In the genomic region with DNA sequence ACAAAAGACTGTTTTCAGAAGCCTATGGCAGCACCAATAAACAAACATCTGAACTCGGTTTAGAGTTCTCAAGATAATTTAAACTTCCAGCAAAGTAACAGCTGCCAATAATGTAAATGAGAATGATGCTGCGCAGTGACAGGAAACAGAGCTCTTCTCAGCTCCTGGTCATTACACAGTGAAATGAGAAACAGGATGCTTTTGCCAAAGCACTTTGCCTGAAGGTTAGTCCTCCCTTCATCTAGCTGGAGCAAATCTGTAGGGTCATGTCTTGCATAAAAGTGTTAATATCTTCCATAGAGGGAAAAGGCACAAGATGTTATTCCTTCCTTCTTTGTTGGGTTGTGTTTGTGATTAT, we compare ENCODE assay signal across 9 cellular contexts.
DNase-seq lines count a peak whose midpoint lies in the region; ATAC-seq, FAIRE-seq and TF ChIP-seq lines count a peak whose summit lies in the region.
"Had no signal": no experiment of that assay in that cellular context is flagged by ENCODE, and none has a peak within 500 bp of the region (broad histone marks: within the 10 kb centered on the region; RNA-seq: fewer than 3 reads in every experiment).

No MANE protein-coding gene starts in this region.

- H3K79me2 ChIP-seq in astrocyte (ENCODE audit: insufficient read depth, low read length) = peaks cover 42% of the 10 kb centered on the region

- ATAC-seq in GM18909 (IDR thresholded peaks at IDR 0.05; ENCODE audit: poor library complexity, unreplicated experiment) = peak; percentile 23
- peak; percentile 11 for ATAC-seq in HG02884 (IDR thresholded peaks at IDR 0.05; ENCODE audit: unreplicated experiment)
- ATAC-seq in HG02970 (IDR thresholded peaks at IDR 0.05; ENCODE audit: low FRiP score, unreplicated experiment) = no peak

- H3K27ac Mint-ChIP-seq in astrocyte (ENCODE audit: unreplicated experiment) (peak overlapping the region; percentile 79), progenitor cell of endocrine pancreas (peak overlapping the region; percentile 94)

- H3K27me3 ChIP-seq in astrocyte (ENCODE audit: insufficient read depth, low read length) = no peaks in the 10 kb centered on the region

- H3K4me3 ChIP-seq in astrocyte (ENCODE audit: insufficient read depth, low read depth, low read length) = peak overlapping the region; percentile 85

- peaks cover 29% of the 10 kb centered on the region for H3K4me1 Mint-ChIP-seq in astrocyte (ENCODE audit: low read depth, unreplicated experiment)
- H3K4me1 Mint-ChIP-seq in progenitor cell of endocrine pancreas (ENCODE audit: low read depth) = peaks cover 40% of the 10 kb centered on the region

- H3K36me3 ChIP-seq in astrocyte (ENCODE audit: insufficient read depth, low read length) = no peaks in the 10 kb centered on the region

- peaks cover 32% of the 10 kb centered on the region for H3K4me1 ChIP-seq in astrocyte (ENCODE audit: insufficient read depth, low read length)

- peak overlapping the region; percentile 95 for H3K4me2 ChIP-seq in astrocyte (ENCODE audit: low read length)

- FAIRE-seq in astrocyte (lab: Jason Lieb, UNC) = no peak

- peak overlapping the region; percentile 97 for H3K4me3 Mint-ChIP-seq in astrocyte (ENCODE audit: unreplicated experiment)
- H3K4me3 Mint-ChIP-seq in progenitor cell of endocrine pancreas (ENCODE audit: low read depth) = peak overlapping the region; percentile 86

- DNase-seq in astrocyte (ENCODE audit: low read depth) (no peak), progenitor cell of endocrine pancreas (ENCODE audit: low spot score, unreplicated experiment) (no peak), HCEC 1CT (no peak), NCI-H2196 (lab: John Stamatoyannopoulos, UW; ENCODE audit: unreplicated experiment) (no peak)
- no peak for DNase-seq in stimulated activated CD4-positive, alpha-beta T cell treated with anti-CD3 and anti-CD28 coated beads, Interleukin-15, amount 100 ng/mL, for 24 hours

- H3K9me3 Mint-ChIP-seq in astrocyte (ENCODE audit: unreplicated experiment) (no peaks in the 10 kb centered on the region), progenitor cell of endocrine pancreas (ENCODE audit: low read depth) (no peaks in the 10 kb centered on the region)

- H3K36me3 Mint-ChIP-seq in astrocyte (ENCODE audit: low read depth, unreplicated experiment) (no peaks in the 10 kb centered on the region), progenitor cell of endocrine pancreas (ENCODE audit: insufficient read depth) (peaks cover 7% of the 10 kb centered on the region)

- H3K27ac ChIP-seq in astrocyte (ENCODE audit: low read depth, low read length) = peak overlapping the region; percentile 96
- H3K27ac ChIP-seq: epithelial cell of prostate had no signal

- peak overlapping the region; percentile 1 for H2AFZ ChIP-seq in astrocyte (ENCODE audit: low read depth, low read length)

- no peak for TF ChIP-seq CTCF in astrocyte (IDR thresholded peaks at IDR 0.05; ENCODE audit: insufficient read depth, low read depth, low read length)
- no peak for TF ChIP-seq CTCF in progenitor cell of endocrine pancreas (IDR thresholded peaks at IDR 0.05; ENCODE audit: unreplicated experiment)

- peaks cover 10% of the 10 kb centered on the region for H4K20me1 ChIP-seq in astrocyte (ENCODE audit: insufficient read depth, low read length)

- H3K27me3 Mint-ChIP-seq in astrocyte (ENCODE audit: low read depth, unreplicated experiment) (no peaks in the 10 kb centered on the region), progenitor cell of endocrine pancreas (no peaks in the 10 kb centered on the region)

- peak overlapping the region; percentile 93 for H3K9ac ChIP-seq in astrocyte (ENCODE audit: low read length)

- H3K9me3 ChIP-seq in astrocyte (ENCODE audit: insufficient read depth, low read depth, low read length) = no peaks in the 10 kb centered on the region
